ENCODE assay signal across 8 cellular contexts in the genomic region with DNA sequence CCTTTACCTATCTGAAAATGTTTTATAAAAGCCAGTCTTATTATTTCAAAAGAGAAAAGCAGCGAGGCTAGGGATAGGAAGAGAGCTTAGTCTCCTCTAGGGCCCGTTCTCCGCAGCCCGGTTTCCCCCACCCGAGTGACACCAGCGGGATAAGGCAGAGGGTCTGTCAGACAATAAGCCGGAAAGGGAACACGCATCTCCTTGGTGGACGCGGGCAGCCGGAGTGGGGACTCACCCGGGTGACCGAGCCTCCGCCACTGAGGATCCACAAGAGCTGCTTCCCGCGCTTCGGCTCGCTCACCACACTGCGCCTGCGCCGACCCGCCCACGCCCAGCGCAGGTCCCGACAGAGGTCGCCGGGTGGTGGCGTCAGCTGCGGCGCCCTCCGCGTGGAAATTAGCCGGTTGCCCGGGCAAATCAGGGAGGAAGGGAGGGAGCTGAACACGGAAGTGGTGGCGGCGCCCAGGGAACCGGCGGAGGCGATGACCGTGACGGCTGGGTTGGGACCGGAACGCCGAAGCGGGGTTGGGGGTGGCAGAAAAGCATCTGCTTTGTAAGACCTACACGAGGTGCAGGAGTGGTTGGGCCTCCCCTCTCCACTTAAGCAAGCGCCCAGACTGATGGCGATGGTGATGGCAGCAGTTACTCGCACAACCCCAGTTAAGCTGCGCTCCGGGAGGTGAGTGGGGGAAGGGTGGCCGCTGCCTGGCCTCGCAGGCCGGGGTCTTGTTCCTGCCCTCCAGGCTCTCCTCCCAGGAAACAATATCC. TPM values are rescaled to one million over a fixed set of nuclear protein-coding genes. Genes with fewer than 3 reads are reported as not detected.
A peak's percentile ranks its signal among the peaks of the same experiment; 100 is the strongest.
DNase-seq lines count a peak whose midpoint lies in the region; ATAC-seq lines count a peak whose summit lies in the region.

A gene with protein sequence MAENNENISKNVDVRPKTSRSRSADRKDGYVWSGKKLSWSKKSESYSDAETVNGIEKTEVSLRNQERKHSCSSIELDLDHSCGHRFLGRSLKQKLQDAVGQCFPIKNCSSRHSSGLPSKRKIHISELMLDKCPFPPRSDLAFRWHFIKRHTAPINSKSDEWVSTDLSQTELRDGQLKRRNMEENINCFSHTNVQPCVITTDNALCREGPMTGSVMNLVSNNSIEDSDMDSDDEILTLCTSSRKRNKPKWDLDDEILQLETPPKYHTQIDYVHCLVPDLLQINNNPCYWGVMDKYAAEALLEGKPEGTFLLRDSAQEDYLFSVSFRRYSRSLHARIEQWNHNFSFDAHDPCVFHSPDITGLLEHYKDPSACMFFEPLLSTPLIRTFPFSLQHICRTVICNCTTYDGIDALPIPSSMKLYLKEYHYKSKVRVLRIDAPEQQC (plus strand): TSS at position 444 of the 768 bp plus-strand sequence. CDS start 15,806 bp downstream, outside the sequence.
A gene with protein sequence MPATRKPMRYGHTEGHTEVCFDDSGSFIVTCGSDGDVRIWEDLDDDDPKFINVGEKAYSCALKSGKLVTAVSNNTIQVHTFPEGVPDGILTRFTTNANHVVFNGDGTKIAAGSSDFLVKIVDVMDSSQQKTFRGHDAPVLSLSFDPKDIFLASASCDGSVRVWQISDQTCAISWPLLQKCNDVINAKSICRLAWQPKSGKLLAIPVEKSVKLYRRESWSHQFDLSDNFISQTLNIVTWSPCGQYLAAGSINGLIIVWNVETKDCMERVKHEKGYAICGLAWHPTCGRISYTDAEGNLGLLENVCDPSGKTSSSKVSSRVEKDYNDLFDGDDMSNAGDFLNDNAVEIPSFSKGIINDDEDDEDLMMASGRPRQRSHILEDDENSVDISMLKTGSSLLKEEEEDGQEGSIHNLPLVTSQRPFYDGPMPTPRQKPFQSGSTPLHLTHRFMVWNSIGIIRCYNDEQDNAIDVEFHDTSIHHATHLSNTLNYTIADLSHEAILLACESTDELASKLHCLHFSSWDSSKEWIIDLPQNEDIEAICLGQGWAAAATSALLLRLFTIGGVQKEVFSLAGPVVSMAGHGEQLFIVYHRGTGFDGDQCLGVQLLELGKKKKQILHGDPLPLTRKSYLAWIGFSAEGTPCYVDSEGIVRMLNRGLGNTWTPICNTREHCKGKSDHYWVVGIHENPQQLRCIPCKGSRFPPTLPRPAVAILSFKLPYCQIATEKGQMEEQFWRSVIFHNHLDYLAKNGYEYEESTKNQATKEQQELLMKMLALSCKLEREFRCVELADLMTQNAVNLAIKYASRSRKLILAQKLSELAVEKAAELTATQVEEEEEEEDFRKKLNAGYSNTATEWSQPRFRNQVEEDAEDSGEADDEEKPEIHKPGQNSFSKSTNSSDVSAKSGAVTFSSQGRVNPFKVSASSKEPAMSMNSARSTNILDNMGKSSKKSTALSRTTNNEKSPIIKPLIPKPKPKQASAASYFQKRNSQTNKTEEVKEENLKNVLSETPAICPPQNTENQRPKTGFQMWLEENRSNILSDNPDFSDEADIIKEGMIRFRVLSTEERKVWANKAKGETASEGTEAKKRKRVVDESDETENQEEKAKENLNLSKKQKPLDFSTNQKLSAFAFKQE (minus strand): TSS at position 307 of the 768 bp plus-strand sequence. CDS start 312 bp downstream, outside the sequence.

- H3K9me3 ChIP-seq in effector memory CD4-positive, alpha-beta T cell (ENCODE audit: control insufficient read depth, low read length) = no peaks in the 10 kb centered on the region

- peak within 1 kb of the TSS; percentile 78 for H3K4me3 ChIP-seq in effector memory CD4-positive, alpha-beta T cell (ENCODE audit: insufficient read depth, low read depth, low read length, poor library complexity, severe bottlenecking)

- in situ Hi-C loops in Caki2 (cut with HindIII; ENCODE audit: low pct_unique_long_range_greater_than_20kb, low sequenced_read_pairs) = no loop called here

- H3K27ac ChIP-seq in effector memory CD4-positive, alpha-beta T cell (ENCODE audit: insufficient read depth, low read length, poor library complexity, severe bottlenecking) = peak within 1 kb of the TSS; percentile 83

- peak; percentile 93 for DNase-seq in Caki2 (ENCODE audit: low read depth)
- peak; percentile 95 for DNase-seq in HT1080 (ENCODE audit: low read depth)
- peak; percentile 87 to 92 for DNase-seq in NOMO-1 (lab: John Stamatoyannopoulos, UW; ENCODE audit: unreplicated experiment in 2 of 2)
- peak; percentile 93 to 95 (median 95) for DNase-seq in effector memory CD4-positive, alpha-beta T cell
- DNase-seq in medulla oblongata (ENCODE audit: extremely low spot score) = peak; percentile 95
- peak; percentile 95 to 96 (median 96) for DNase-seq in stimulated activated CD4-positive, alpha-beta T cell treated with anti-CD3 and anti-CD28 coated beads, TNF-alpha, amount 100 ng/mL, for 48 hours (ENCODE audit: low read depth in 3 of 3)

- H3K27me3 ChIP-seq in effector memory CD4-positive, alpha-beta T cell (replicated peaks; ENCODE audit: control insufficient read depth, insufficient read depth, low read length, poor library complexity, severe bottlenecking) = no peaks in the 10 kb centered on the region

- no peaks in the 10 kb centered on the region for H3K36me3 ChIP-seq in effector memory CD4-positive, alpha-beta T cell (ENCODE audit: control insufficient read depth, insufficient read depth, low read length)

- POLR2A ChIA-PET in activated CD8-positive, alpha-beta memory T cell treated with anti-CD3 and anti-CD28 coated beads for 36 hours (lab: Charles Lee) = interaction anchor here (0.6 to 1.6 kb wide), 8 partner anchors 21 to 1742 kb away, joined by 3 to 30 read pairs (median 4); a partner anchor contains a TSS

- H3K4me1 ChIP-seq in effector memory CD4-positive, alpha-beta T cell (ENCODE audit: control insufficient read depth, insufficient read depth, low read length, poor library complexity, severe bottlenecking) = peaks cover 8% of the 10 kb centered on the region

- peak; percentile 88 for ATAC-seq in GM21367 (IDR thresholded peaks at IDR 0.05; ENCODE audit: unreplicated experiment)

- CTCF ChIA-PET in activated CD8-positive, alpha-beta memory T cell treated with anti-CD3 and anti-CD28 coated beads for 36 hours (lab: Charles Lee) = interaction anchor here (0.6 to 2.3 kb wide), 3 partner anchors 15 to 61 kb away, joined by 3 to 16 read pairs (median 4); a partner anchor contains a TSS

RNA-seq across cellular contexts. Expression of the first gene that starts in this region (rescaled TPM):
- total RNA-seq in Caki2 (2014; rRNA removed; shearing (Covaris generic); ENCODE audit: low replicate concordance) = 3.6 and 4.7 TPM in 2 replicates
- total RNA-seq in HT1080 (2014; rRNA removed; shearing (Covaris generic)) = 12.0 and 15.2 TPM in 2 replicates
- polyA plus RNA-seq in HT1080 (2015; cell fraction: cytosol; rRNA removed) = 12.3 and 14.9 TPM in 2 replicates
- polyA plus RNA-seq in HT1080 (2015; cell fraction: nucleus; rRNA removed) = 21.9 and 25.0 TPM in 2 replicates
- total RNA-seq in activated CD8-positive, alpha-beta memory T cell treated with anti-CD3 and anti-CD28 coated beads for 36 hours = 10 to 100 TPM; 36.9 to 39.0 TPM

RNA-seq across cellular contexts. Expression of the second gene that starts in this region (rescaled TPM):
- total RNA-seq in Caki2 (2014; rRNA removed; shearing (Covaris generic); ENCODE audit: low replicate concordance) = 6.3 and 10.0 TPM in 2 replicates
- total RNA-seq in HT1080 (2014; rRNA removed; shearing (Covaris generic)) = 14.8 and 16.3 TPM in 2 replicates
- 10.2 and 12.6 TPM in 2 replicates for polyA plus RNA-seq in HT1080 (2015; cell fraction: cytosol; rRNA removed)
- polyA plus RNA-seq in HT1080 (2015; cell fraction: nucleus; rRNA removed) = 21.8 and 23.4 TPM in 2 replicates
- total RNA-seq in activated CD8-positive, alpha-beta memory T cell treated with anti-CD3 and anti-CD28 coated beads for 36 hours = 10 to 100 TPM; 62.4 to 63.6 TPM

Comparison
In these comparisons a context has a peak if more than half of its experiments do, and no peak if none do; other contexts are left out.
1. Peak in every context shown above with its lines: DNase-seq, ATAC-seq, H3K4me3 ChIP-seq and H3K27ac ChIP-seq.